In the genomic region with DNA sequence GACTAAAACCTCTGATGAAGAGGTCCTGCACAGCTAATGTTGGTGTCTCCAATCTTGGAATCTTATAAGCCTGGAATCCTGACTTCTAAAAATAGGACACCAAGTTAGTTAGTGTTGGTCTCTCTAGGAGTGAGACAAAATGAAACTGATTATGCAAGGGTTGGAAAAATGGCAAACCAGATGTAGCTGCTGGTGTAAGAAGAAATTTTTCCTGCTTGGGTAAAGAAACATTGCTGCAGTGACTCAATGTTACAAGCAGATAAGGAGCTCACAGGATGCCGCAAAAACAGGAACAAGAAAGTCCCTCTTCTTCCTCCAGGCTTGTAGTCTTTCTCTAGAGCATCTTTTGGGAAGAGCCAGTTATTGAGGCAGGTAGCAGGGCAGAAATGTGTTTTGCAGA, we compare ENCODE assay signal across 21 cellular contexts.
A peak's percentile ranks its signal among the peaks of the same experiment; 100 is the strongest.
DNase-seq lines count a peak whose midpoint lies in the region; ATAC-seq and TF ChIP-seq lines count a peak whose summit lies in the region.
"Had no signal": no experiment of that assay in that cellular context is flagged by ENCODE, and none has a peak within 500 bp of the region (broad histone marks: within the 10 kb centered on the region; RNA-seq: fewer than 3 reads in every experiment).

No MANE protein-coding gene starts in this region.

- no peaks in the 10 kb centered on the region for H3K27me3 ChIP-seq in BJ (ENCODE audit: control insufficient read depth, insufficient read depth, low read length)
- H3K27me3 ChIP-seq: heart right ventricle had no signal

- TF ChIP-seq CTCF in BJ (IDR thresholded peaks at IDR 0.05; ENCODE audit: insufficient read depth, low read depth, low read length) (no peak), NB4 (IDR thresholded peaks at IDR 0.05; ENCODE audit: low read depth, low read length) (no peak), astrocyte of the spinal cord (IDR thresholded peaks at IDR 0.05; ENCODE audit: low read depth, low read length) (no peak)

- POLR2A ChIA-PET in BJ (lab: Charles Lee) = no interaction called here

- H3K36me3 ChIP-seq in BJ (ENCODE audit: control insufficient read depth, insufficient read depth, low read length) = no peaks in the 10 kb centered on the region
- H3K36me3 ChIP-seq: heart right ventricle had no signal

- CTCF ChIA-PET in BJ (lab: Yijun Ruan, JAX) = no interaction called here

- H3K4me3 ChIP-seq in BJ (ENCODE audit: low read depth, low read length) = no peak overlapping the region
- no peak overlapping the region for H3K4me3 ChIP-seq in NB4 (ENCODE audit: low read depth, low read length)
- no peak overlapping the region for H3K4me3 ChIP-seq in astrocyte of the spinal cord (ENCODE audit: low read depth, low read length)
- H3K4me3 ChIP-seq: dorsolateral prefrontal cortex, GM12878, heart right ventricle, lung, skin epidermis had no signal

- TF ChIP-seq POLR2A in NB4 (IDR thresholded peaks at IDR 0.05; ENCODE audit: extremely low read depth, insufficient read length) = no peak

- DNase-seq in BJ (ENCODE audit: low read depth) = peak; percentile 1
- DNase-seq in NB4 (ENCODE audit: low read depth) = peak; percentile 4
- peak; percentile 39 for DNase-seq in astrocyte of the spinal cord (ENCODE audit: low read depth, low spot score)
- DNase-seq in myocyte (ENCODE audit: low read depth) = peak; percentile 45
- DNase-seq in superior temporal gyrus (ENCODE audit: extremely low spot score) = no peak
- no peak for DNase-seq in NCI-H774 (lab: John Stamatoyannopoulos, UW)
- DNase-seq: activated CD4-positive, alpha-beta memory T cell treated with anti-CD3 and anti-CD28 coated beads for 36 hours; dorsolateral prefrontal cortex; erythroblast; heart right ventricle; islet precursor cell; MM.1S; naive B cell; NCI-H187 treated with DMSO at 0.1 percent for 48 hours; stimulated activated CD4-positive, alpha-beta T cell treated with anti-CD3 and anti-CD28 coated beads, Interleukin-4, amount 100 ng/mL, for 1 hour; SW 1271 had no signal

- in situ Hi-C loops in astrocyte of the spinal cord (cut with HindIII; ENCODE audit: low sequenced_read_pairs) = no loop called here

- no peak for ATAC-seq in GM21526 (IDR thresholded peaks at IDR 0.05; ENCODE audit: low FRiP score, unreplicated experiment)
- no peak for ATAC-seq in HG02588 (IDR thresholded peaks at IDR 0.05; ENCODE audit: unreplicated experiment)
- ATAC-seq: GM12878, heart right ventricle had no signal

Comparison
In these comparisons a context has a peak if more than half of its experiments do, and no peak if none do; other contexts are left out.
1. DNase-seq: peak in BJ (single experiment), NB4 (single experiment), astrocyte of the spinal cord (single experiment) and myocyte (single experiment); none in superior temporal gyrus (single experiment) and NCI-H774 (single experiment).